Comparison of ENCODE assay signal across 37 cellular contexts in genomic region chr5:56246769-56247168, GRCh38. TPM values are rescaled to one million over a fixed set of nuclear protein-coding genes. Genes with fewer than 3 reads are reported as not detected.
"Had no signal": no experiment of that assay in that cellular context is flagged by ENCODE, and none has a peak within 500 bp of the region (broad histone marks: within the 10 kb centered on the region; RNA-seq: fewer than 3 reads in every experiment).

No MANE protein-coding gene starts in this region.

- H3K9me3 ChIP-seq: adrenal gland, body of pancreas had no signal

- H3K4me3 ChIP-seq: adrenal gland, body of pancreas, breast epithelium had no signal

- H3K4me1 Mint-ChIP-seq: activated B cell treated with CpG ODN at 0.5 μM for 24 hours; activated CD4-positive, alpha-beta T cell treated with anti-CD3 and anti-CD28 coated beads, Interleukin-2, amount 10 ng/mL, durations not matched to agents 24 days and 14 days; activated naive CD4-positive, alpha-beta T cell treated with anti-CD3 and anti-CD28 coated beads, Interleukin-2, amount 50 U/mL, for 24 hours; activated naive CD8-positive, alpha-beta T cell treated with anti-CD3 and anti-CD28 coated beads, Interleukin-2, amount 10 ng/mL, durations not matched to agents 7 days and 5 days; activated naive CD8-positive, alpha-beta T cell treated with anti-CD3 and anti-CD28 coated beads, Interleukin-2, amount 50 U/mL, for 24 hours; T-cell had no signal

- FAIRE-seq: astrocyte, TTC549 had no signal

- DNase-seq: activated B cell treated with CpG ODN at 0.5 μM for 24 hours; activated CD4-positive, alpha-beta memory T cell treated with anti-CD3 and anti-CD28 coated beads for 36 hours; activated CD4-positive, alpha-beta T cell treated with anti-CD3 and anti-CD28 coated beads for 4 hours; activated CD4-positive, alpha-beta T cell treated with anti-CD3 and anti-CD28 coated beads, Interleukin-2, amount 10 ng/mL, durations not matched to agents 24 days and 14 days; activated CD4-positive, alpha-beta T cell treated with anti-CD3 and anti-CD28 coated beads, Interleukin-2, amount 50 U/mL, for 1 hour; activated CD4-positive, alpha-beta T cell treated with anti-CD3 and anti-CD28 coated beads, Interleukin-2, amount 50 U/mL, for 4 hours; activated CD4-positive, CD25-positive, alpha-beta regulatory T cell treated with anti-CD3 and anti-CD28 coated beads, Interleukin-2, amount 50 U/mL, for 72 hours; activated CD8-positive, alpha-beta memory T cell treated with anti-CD3 and anti-CD28 coated beads, Interleukin-2, amount 50 U/mL, for 4 hours; activated CD8-positive, alpha-beta T cell treated with anti-CD3 and anti-CD28 coated beads for 36 hours; activated effector memory CD4-positive, alpha-beta T cell treated with Interleukin-2 at 50 U/mL for 16 hours; activated gamma-delta T cell; activated naive CD4-positive, alpha-beta T cell treated with anti-CD3 and anti-CD28 coated beads, Interleukin-2, amount 10 ng/mL, durations not matched to agents 7 days and 5 days; activated naive CD4-positive, alpha-beta T cell treated with Interleukin-2 at 50 U/mL for 16 hours; activated naive CD8-positive, alpha-beta T cell treated with anti-CD3 and anti-CD28 coated beads, Interleukin-2, amount 10 ng/mL, durations not matched to agents 7 days and 5 days; activated naive CD8-positive, alpha-beta T cell treated with anti-CD3 and anti-CD28 coated beads, Interleukin-2, amount 50 U/mL, for 24 hours; activated T-cell treated with anti-CD3 and anti-CD28 coated beads for 4 hours; activated T-cell treated with anti-CD3 and anti-CD28 coated beads, Interleukin-2, amount 50 U/mL, for 1 hour; activated T-cell treated with anti-CD3 and anti-CD28 coated beads, Interleukin-2, amount 50 U/mL, for 48 hours; adrenal gland; amniotic stem cell; aorta; body of pancreas; brain microvascular endothelial cell; central memory CD4-positive, alpha-beta T cell; T-cell; T-helper 2 cell; T-helper 9 cell had no signal

- H3K36me3 ChIP-seq: adrenal gland, brain microvascular endothelial cell, breast epithelium had no signal

- H3K27me3 Mint-ChIP-seq: activated CD4-positive, alpha-beta memory T cell treated with anti-CD3 and anti-CD28 coated beads for 36 hours; activated CD8-positive, alpha-beta T cell treated with anti-CD3 and anti-CD28 coated beads for 36 hours; activated naive CD4-positive, alpha-beta T cell treated with anti-CD3 and anti-CD28 coated beads, Interleukin-2, amount 50 U/mL, for 24 hours; activated naive CD8-positive, alpha-beta T cell; T-cell had no signal

- H3K4me3 Mint-ChIP-seq: activated B cell treated with CpG ODN at 0.5 μM for 24 hours; activated CD4-positive, alpha-beta memory T cell treated with anti-CD3 and anti-CD28 coated beads for 36 hours; activated CD4-positive, alpha-beta T cell treated with anti-CD3 and anti-CD28 coated beads, Interleukin-2, amount 10 ng/mL, durations not matched to agents 24 days and 14 days; activated CD8-positive, alpha-beta T cell treated with anti-CD3 and anti-CD28 coated beads for 36 hours; activated naive CD4-positive, alpha-beta T cell treated with anti-CD3 and anti-CD28 coated beads, Interleukin-2, amount 10 ng/mL, durations not matched to agents 7 days and 5 days; activated naive CD4-positive, alpha-beta T cell treated with anti-CD3 and anti-CD28 coated beads, Interleukin-2, amount 50 U/mL, for 24 hours; activated naive CD8-positive, alpha-beta T cell; activated naive CD8-positive, alpha-beta T cell treated with anti-CD3 and anti-CD28 coated beads, Interleukin-2, amount 10 ng/mL, durations not matched to agents 7 days and 5 days; activated naive CD8-positive, alpha-beta T cell treated with anti-CD3 and anti-CD28 coated beads, Interleukin-2, amount 50 U/mL, for 24 hours; T-cell; T-helper 1 cell treated with Interleukin-12 subunit alpha and Interleukin-12 subunit beta and Interleukin-4 antibody, amounts not matched to agents 30 μg/mL and 1 μg/mL, for 36 hours; T-helper 2 cell treated with Interferon-gamma antibody and Interleukin-4, amounts not matched to agents 5 μg/mL and 100 μg/mL, for 36 hours had no signal

- H3K9me3 Mint-ChIP-seq: activated naive CD4-positive, alpha-beta T cell treated with anti-CD3 and anti-CD28 coated beads, Interleukin-2, amount 50 U/mL, for 24 hours had no signal

- H3K36me3 Mint-ChIP-seq: activated naive CD4-positive, alpha-beta T cell treated with anti-CD3 and anti-CD28 coated beads, Interleukin-2, amount 10 ng/mL, durations not matched to agents 7 days and 5 days; activated naive CD4-positive, alpha-beta T cell treated with anti-CD3 and anti-CD28 coated beads, Interleukin-2, amount 50 U/mL, for 24 hours; activated naive CD8-positive, alpha-beta T cell treated with anti-CD3 and anti-CD28 coated beads, Interleukin-2, amount 10 ng/mL, durations not matched to agents 7 days and 5 days had no signal

- H3K27ac ChIP-seq: adrenal gland, body of pancreas, brain microvascular endothelial cell, VCaP had no signal

- ATAC-seq: activated CD8-positive, alpha-beta T cell treated with anti-CD3 and anti-CD28 coated beads for 36 hours; activated naive CD8-positive, alpha-beta T cell treated with anti-CD3 and anti-CD28 coated beads, Interleukin-2, amount 50 U/mL, for 24 hours; body of pancreas; T-cell had no signal

- H3K27me3 ChIP-seq: adrenal gland, body of pancreas, brain microvascular endothelial cell, breast epithelium had no signal

- H3K4me1 ChIP-seq: adrenal gland, body of pancreas, breast epithelium had no signal

RNA-seq across cellular contexts. Expression of gene ANKRD55, which starts 13.6 kb away (rescaled TPM):
- total RNA-seq: activated B cell treated with CpG ODN at 0.5 μM for 24 hours; activated CD8-positive, alpha-beta memory T cell treated with anti-CD3 and anti-CD28 coated beads for 36 hours; activated CD8-positive, alpha-beta T cell treated with anti-CD3 and anti-CD28 coated beads for 36 hours; astrocyte; body of pancreas; cardiac septum had no signal
- polyA plus RNA-seq: aorta had no signal
